Comparison of ENCODE assay signal across 19 cellular contexts in the genomic region with DNA sequence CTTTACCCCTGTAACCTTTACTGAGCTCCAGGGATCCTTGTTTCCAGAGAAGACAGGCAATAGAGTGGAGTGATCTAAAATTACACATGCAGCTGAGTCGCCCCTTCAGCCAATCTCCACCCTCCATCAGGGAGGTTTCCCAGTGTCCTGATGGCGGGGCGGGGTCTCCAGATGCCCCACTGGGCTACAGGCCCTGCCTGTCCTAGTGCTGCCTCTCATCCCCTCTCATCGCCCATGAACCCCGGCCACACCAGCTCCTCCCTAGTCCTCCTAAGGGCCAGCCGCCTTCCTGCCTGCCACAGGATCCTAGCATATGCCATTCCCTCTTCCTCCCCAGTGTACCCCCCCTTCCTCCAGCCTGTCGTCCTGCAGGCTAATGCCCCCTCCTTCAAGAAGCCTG.
"Had no signal": no experiment of that assay in that cellular context is flagged by ENCODE, and none has a peak within 500 bp of the region (broad histone marks: within the 10 kb centered on the region; RNA-seq: fewer than 3 reads in every experiment).

No MANE protein-coding gene starts in this region.

- DNase-seq: effector CD4-positive, alpha-beta T cell; hypothalamus; lower lobe of right lung; mesenchymal stem cell; midbrain; naive B cell; nephron progenitor cell; psoas muscle; small intestine; stimulated activated CD4-positive, alpha-beta T cell treated with anti-CD3 and anti-CD28 coated beads, Interleukin-2, amount 100 ng/mL, for 48 hours; stimulated activated naive CD8-positive, alpha-beta T cell treated with anti-CD3 and anti-CD28 coated beads, Interleukin-15, Interleukin-2, amounts not matched to agents 100 U/mL and 50 U/mL, for 24 hours; thyroid gland had no signal

- H3K27ac Mint-ChIP-seq: naive B cell, nephron progenitor cell, type B pancreatic cell had no signal

- H3K9me3 Mint-ChIP-seq: nephron progenitor cell, type B pancreatic cell had no signal

- H3K4me3 Mint-ChIP-seq: naive B cell, nephron progenitor cell, type B pancreatic cell had no signal

- H3K27ac ChIP-seq: coronary artery, heart left ventricle, left lung, lower lobe of right lung, neutrophil, psoas muscle, suprapubic skin, thyroid gland had no signal

- H3K9me3 ChIP-seq: heart left ventricle, left lung, lower lobe of right lung, neutrophil, psoas muscle, suprapubic skin, thyroid gland had no signal

- H3K27me3 ChIP-seq: thyroid gland had no signal

- ATAC-seq: esophagus mucosa; heart left ventricle; left lung; lower lobe of right lung; psoas muscle; stimulated activated naive CD8-positive, alpha-beta T cell treated with anti-CD3 and anti-CD28 coated beads, Interleukin-15, Interleukin-2, amounts not matched to agents 100 U/mL and 50 U/mL, for 24 hours had no signal

- H3K4me3 ChIP-seq: coronary artery, heart left ventricle, left lung, lower lobe of right lung, psoas muscle, suprapubic skin, thyroid gland had no signal

- H3K36me3 ChIP-seq: heart left ventricle, left lung, lower lobe of right lung, neutrophil, suprapubic skin, thyroid gland had no signal

- H3K36me3 Mint-ChIP-seq: type B pancreatic cell had no signal
